16 cellular contexts compared by ENCODE assay signal in genomic region chr3:127391436-127392145, GRCh38.
"Had no signal": no experiment of that assay in that cellular context is flagged by ENCODE, and none has a peak within 500 bp of the region (broad histone marks: within the 10 kb centered on the region; RNA-seq: fewer than 3 reads in every experiment).

No MANE protein-coding gene starts in this region.

- H3K27ac Mint-ChIP-seq: activated CD4-positive, alpha-beta T cell treated with anti-CD3 and anti-CD28 coated beads, Interleukin-2, amount 10 ng/mL, durations not matched to agents 7 days and 5 days; activated T-helper 1 cell treated with anti-CD3 and anti-CD28 coated beads, Interleukin-12 subunit alpha, Interleukin-12 subunit beta, Interleukin-2, Interleukin-4 antibody, amounts not matched to agents 30 ng/mL and 10 ng/mL and 1 ng/mL, durations not matched to agents 14 hours and 24 hours and 36 hours; natural killer cell; progenitor cell of endocrine pancreas; T-cell had no signal

- H3K9me3 ChIP-seq: ascending aorta, gastrocnemius medialis, heart right ventricle, right atrium auricular region, uterus had no signal

- H3K4me1 Mint-ChIP-seq: activated CD4-positive, alpha-beta T cell treated with anti-CD3 and anti-CD28 coated beads, Interleukin-2, amount 10 ng/mL, durations not matched to agents 7 days and 5 days; natural killer cell; T-cell had no signal

- DNase-seq: activated CD4-positive, alpha-beta T cell treated with anti-CD3 and anti-CD28 coated beads, Interleukin-2, amount 10 ng/mL, durations not matched to agents 7 days and 5 days; activated naive CD4-positive, alpha-beta T cell; erythroblast; gastrocnemius medialis; heart right ventricle; natural killer cell; occipital lobe; small intestine; T-cell; T-helper 9 cell; uterus had no signal

- H3K36me3 Mint-ChIP-seq: natural killer cell, T-cell had no signal

- H3K4me3 ChIP-seq: ascending aorta, dorsolateral prefrontal cortex, gastrocnemius medialis, heart right ventricle, right atrium auricular region, uterus had no signal

- ATAC-seq: gastrocnemius medialis, heart right ventricle, natural killer cell had no signal

- H3K4me3 Mint-ChIP-seq: activated CD4-positive, alpha-beta T cell treated with anti-CD3 and anti-CD28 coated beads, Interleukin-2, amount 10 ng/mL, durations not matched to agents 7 days and 5 days; activated T-helper 1 cell treated with anti-CD3 and anti-CD28 coated beads, Interleukin-12 subunit alpha, Interleukin-12 subunit beta, Interleukin-2, Interleukin-4 antibody, amounts not matched to agents 30 ng/mL and 10 ng/mL and 1 ng/mL, durations not matched to agents 14 hours and 24 hours and 36 hours; natural killer cell; T-cell had no signal

- H3K9me3 Mint-ChIP-seq: activated CD4-positive, alpha-beta T cell treated with anti-CD3 and anti-CD28 coated beads, Interleukin-2, amount 10 ng/mL, durations not matched to agents 7 days and 5 days; activated T-helper 1 cell treated with anti-CD3 and anti-CD28 coated beads, Interleukin-12 subunit alpha, Interleukin-12 subunit beta, Interleukin-2, Interleukin-4 antibody, amounts not matched to agents 30 ng/mL and 10 ng/mL and 1 ng/mL, durations not matched to agents 14 hours and 24 hours and 36 hours; natural killer cell; T-cell had no signal

- H3K27me3 ChIP-seq: ascending aorta, right atrium auricular region, uterus had no signal

- H3K27ac ChIP-seq: ascending aorta, dorsolateral prefrontal cortex, gastrocnemius medialis, heart right ventricle, right atrium auricular region, uterus had no signal

- H3K36me3 ChIP-seq: ascending aorta, gastrocnemius medialis, heart right ventricle, right atrium auricular region, uterus had no signal

- H3K4me1 ChIP-seq: ascending aorta, gastrocnemius medialis, heart right ventricle, right atrium auricular region, uterus had no signal
